ENCODE assay signal across 19 cellular contexts in the genomic region with DNA sequence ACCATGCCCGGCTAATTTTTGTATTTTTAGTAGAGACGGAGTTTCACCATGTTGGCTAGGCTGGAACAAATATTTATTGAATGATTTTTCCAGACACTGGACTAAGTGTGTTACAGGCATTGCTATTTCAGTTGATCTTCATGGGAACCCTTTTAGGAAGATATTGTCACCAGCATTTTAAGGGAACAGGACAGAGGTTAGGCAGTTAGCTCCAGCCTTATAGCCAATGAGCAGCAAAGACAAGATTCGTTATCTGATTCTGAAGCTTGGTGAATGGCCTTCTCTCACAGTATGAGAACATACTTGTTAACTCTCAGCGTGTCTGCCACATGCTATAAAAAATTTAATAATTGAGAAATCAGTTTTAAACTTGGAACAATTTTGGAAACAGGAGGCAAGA.
DNase-seq lines count a peak whose midpoint lies in the region; ATAC-seq, FAIRE-seq and TF ChIP-seq lines count a peak whose summit lies in the region.
"Had no signal": no experiment of that assay in that cellular context is flagged by ENCODE, and none has a peak within 500 bp of the region (broad histone marks: within the 10 kb centered on the region; RNA-seq: fewer than 3 reads in every experiment).

No MANE protein-coding gene starts in this region.

- no peak overlapping the region for H3K4me3 ChIP-seq in A549
- no peak overlapping the region for H3K4me3 ChIP-seq in HCT116 (replicated peaks in 1 of 2; ENCODE audit: low read depth in 1 of 2, low read length in 2 of 2)
- H3K4me3 ChIP-seq in K562 = no peak overlapping the region
- H3K4me3 ChIP-seq: GM12878, GM23248 had no signal

- TF ChIP-seq EP300 in A549 (IDR thresholded peaks at IDR 0.05) (no peak), K562 (IDR thresholded peaks at IDR 0.05; ENCODE audit: low read length) (no peak)

- 91% methylated on average over 4 of the region's 4 CpGs for WGBS in A549 (ENCODE audit: missing lambda C conversion rate)
- WGBS in K562 (ENCODE audit: insufficient coverage, low coverage, missing lambda C conversion rate) = 38% methylated on average over 4 of the region's 4 CpGs

- H3K9ac ChIP-seq in HCT116 (ENCODE audit: low read length) (peak overlapping the region; percentile 57), K562 (ENCODE audit: insufficient read depth in 1 of 2, low read depth in 2 of 2, low read length in 2 of 2) (no peak overlapping the region)
- H3K9ac ChIP-seq: GM23248 had no signal

- H2AFZ ChIP-seq in HCT116 (ENCODE audit: low read depth, low read length, poor library complexity, severe bottlenecking) (no peak overlapping the region), K562 (ENCODE audit: low read depth, low read length) (peak overlapping the region; percentile 38; the same call in 1 of the 2 replicates)
- H2AFZ ChIP-seq: GM23248 had no signal

- intact Hi-C loops in HCT116 (cut with micrococcal nuclease) (no loop called here), K562 (cut with micrococcal nuclease) (loop anchor here (10.0 kb wide), 1 partner anchor 67 kb away; no protein-coding TSS in a partner anchor)

- H3K9me2 ChIP-seq in HCT116 (ENCODE audit: insufficient read depth) = no peaks in the 10 kb centered on the region

- POLR2A ChIA-PET in A549 (lab: Yijun Ruan, JAX) (interaction anchor here (1.2 kb wide), 1 partner anchor 60 kb away, joined by 4 read pairs; no protein-coding TSS in a partner anchor), HCT116 (lab: Charles Lee) (interaction anchor here (2.4 to 4.1 kb wide), 3 partner anchors 10 to 59 kb away, joined by 6 to 24 read pairs (median 16); no protein-coding TSS in a partner anchor), K562 (lab: Yijun Ruan, JAX) (interaction anchor here (0.9 kb wide), 1 partner anchor 60 kb away, joined by 3 read pairs; no protein-coding TSS in a partner anchor)

- H3K4me1 ChIP-seq in A549 = peaks cover 58% of the 10 kb centered on the region
- H3K4me1 ChIP-seq in HCT116 (ENCODE audit: control insufficient read depth in 1 of 2, insufficient read depth in 2 of 2, low read length in 2 of 2) = peaks cover 82 to 96% of the 10 kb centered on the region in 2 experiments
- no peaks in the 10 kb centered on the region; a peak in 2 of 5 replicates for H3K4me1 ChIP-seq in K562 (replicated peaks in 1 of 2; ENCODE audit: control insufficient read depth in 2 of 2, insufficient read depth in 2 of 2, low read length in 2 of 2)

- in situ Hi-C loops in K562 (cut with MboI) = no loop called here

- TF ChIP-seq CTCF in A549 (IDR thresholded peaks at IDR 0.05) = no peak
- no peak for TF ChIP-seq CTCF in HCT116 (IDR thresholded peaks at IDR 0.05 in 2 of 3, conservative IDR thresholded peaks at IDR 0.05 in 1 of 3; ENCODE audit: borderline replicate concordance in 1 of 3, insufficient read depth in 1 of 3, low read depth in 2 of 3, low read length in 2 of 3)
- TF ChIP-seq CTCF in K562 (IDR thresholded peaks at IDR 0.05 in 2 of 3, conservative IDR thresholded peaks at IDR 0.05 in 1 of 3; ENCODE audit: insufficient read depth in 2 of 3, low read depth in 1 of 3, low read length in 3 of 3) = no peak

- no peak for TF ChIP-seq POLR2A in A549 (IDR thresholded peaks at IDR 0.05; ENCODE audit: low read length)
- TF ChIP-seq POLR2A in HCT116 (IDR thresholded peaks at IDR 0.05; ENCODE audit: borderline replicate concordance, extremely low read depth, insufficient read depth, insufficient read length) = no peak
- TF ChIP-seq POLR2A in K562 (conservative IDR thresholded peaks at IDR 0.05) = no peak
- TF ChIP-seq POLR2A in erythroblast (IDR thresholded peaks at IDR 0.05; ENCODE audit: low read length) = no peak

- peaks cover 15% of the 10 kb centered on the region; the same call in 2 of the 3 replicates for H3K9me3 ChIP-seq in A549
- H3K9me3 ChIP-seq in HCT116 (ENCODE audit: control insufficient read depth in 1 of 2, insufficient read depth in 1 of 2, low read depth in 1 of 2, low read length in 2 of 2) = no peaks in the 10 kb centered on the region
- H3K9me3 ChIP-seq in K562 (replicated peaks; ENCODE audit: control insufficient read depth, insufficient read depth, low read depth, low read length) = no peaks in the 10 kb centered on the region

- no peak for ATAC-seq in A549
- ATAC-seq in HCT116 = no peak
- peak; percentile 58; the same call in 1 of the 3 replicates for ATAC-seq in K562
- ATAC-seq: GM12878 had no signal

- DNase-seq in A549 (ENCODE audit: low read depth in 1 of 2, low spot score in 1 of 2) = no peak
- DNase-seq in HCT116 (ENCODE audit: low read depth, low spot score) = no peak
- DNase-seq in K562 (ENCODE audit: extremely low read depth in 1 of 4, low spot score in 3 of 4) = no peak
- DNase-seq in stimulated activated CD4-positive, alpha-beta T cell treated with anti-CD3 and anti-CD28 coated beads, Interleukin-2, amount 100 ng/mL, for 48 hours = no peak
- no peak for DNase-seq in erythroblast (lab: John Stamatoyannopoulos, UW)
- DNase-seq in DMS114 treated with DMSO at 0.1 percent for 48 hours (lab: John Stamatoyannopoulos, UW; ENCODE audit: unreplicated experiment) = no peak
- DNase-seq: 8988T; C1 segment of cervical spinal cord; Calu3; CD4-positive, alpha-beta memory T cell; COR-L47; DMS79; EL; GDM1; GM23248; H9; HFFc6 had no signal

- FAIRE-seq in A549 (lab: Jason Lieb, UNC) = no peak
- no peak for FAIRE-seq in K562 (lab: Jason Lieb, UNC)
- FAIRE-seq: GM12878, GM19239 had no signal

- TF ChIP-seq RAD21 in A549 (conservative IDR thresholded peaks at IDR 0.05 in 1 of 2, IDR thresholded peaks at IDR 0.05 in 1 of 2) (no peak), HCT116 (IDR thresholded peaks at IDR 0.05; ENCODE audit: low read depth) (no peak), K562 (CRISPR knock-in tag; conservative IDR thresholded peaks at IDR 0.05 in 1 of 2, IDR thresholded peaks at IDR 0.05 in 1 of 2) (no peak)

- H4K20me1 ChIP-seq in HCT116 (ENCODE audit: insufficient read depth) = no peaks in the 10 kb centered on the region
- H4K20me1 ChIP-seq in K562 (replicated peaks; ENCODE audit: control insufficient read depth, insufficient read depth, low read length) = no peaks in the 10 kb centered on the region

- H3K27ac ChIP-seq in A549 (peak overlapping the region; percentile 95 to 97), HCT116 (ENCODE audit: low read depth, low read length) (peak overlapping the region; percentile 97), K562 (ENCODE audit: extremely low read depth, low read depth, low read length) (no peak overlapping the region)
- H3K27ac ChIP-seq: GM23248 had no signal

- RAD21 ChIA-PET in HCT116 (lab: Charles Lee; ENCODE audit: low non-redundant PET in 1 of 2, low total read pairs in 2 of 2, uncharacterized antibody in 2 of 2, unreplicated experiment in 2 of 2) = no interaction called here

- no peak overlapping the region for H3K4me2 ChIP-seq in A549
- H3K4me2 ChIP-seq in HCT116 (ENCODE audit: low read length) = peak overlapping the region; percentile 65; the same call in 1 of the 2 replicates
- no peak overlapping the region for H3K4me2 ChIP-seq in K562 (ENCODE audit: insufficient read depth, low read length)

- no peaks in the 10 kb centered on the region for H3K9me1 ChIP-seq in K562 (ENCODE audit: control insufficient read depth, insufficient read depth, low read length)

- BruUV-seq in HCT116 (replicated peaks; lab: Mats Ljungman, UMichigan) = no TSS peak
- BruUV-seq in K562 (replicated peaks; lab: Mats Ljungman, UMichigan) = no TSS peak

- CTCF ChIA-PET in A549 (lab: Yijun Ruan, JAX) = no interaction called here
- CTCF ChIA-PET in HCT116 (lab: Charles Lee) = interaction anchor here (1.0 to 1.2 kb wide), 2 partner anchors 9 to 167 kb away, joined by 3 read pairs; no protein-coding TSS in a partner anchor
- CTCF ChIA-PET in K562 (lab: Yijun Ruan, JAX; ENCODE audit: low intra/inter-chr PET ratio) = no interaction called here

- H3K36me3 ChIP-seq in HCT116 (ENCODE audit: control insufficient read depth in 1 of 2, insufficient read depth in 2 of 2, low read length in 2 of 2) (no peaks in the 10 kb centered on the region), K562 (ENCODE audit: control insufficient read depth, insufficient read depth, low read length) (no peaks in the 10 kb centered on the region)

- H3K27me3 ChIP-seq in HCT116 (ENCODE audit: insufficient read depth, low read length) = no peaks in the 10 kb centered on the region
- H3K27me3 ChIP-seq in K562 (ENCODE audit: control insufficient read depth in 2 of 2, insufficient read depth in 2 of 2, low read length in 2 of 2) = no peaks in the 10 kb centered on the region

- H3K79me2 ChIP-seq in HCT116 (ENCODE audit: insufficient read depth, low read length) (no peaks in the 10 kb centered on the region), K562 (ENCODE audit: control insufficient read depth, insufficient read depth, low read length) (no peaks in the 10 kb centered on the region)

TF ChIP-seq in A549, 52 proteins besides CTCF, POLR2A, EP300 and RAD21 (continues in another document):
- no peak for TF ChIP-seq SREBF2 (IDR thresholded peaks at IDR 0.05)

TF ChIP-seq in HCT116, 20 proteins besides CTCF, POLR2A, EP300 and RAD21 (continues in another document):
- no peak for TF ChIP-seq ZFX (IDR thresholded peaks at IDR 0.05)
- TF ChIP-seq, protein P1, sequence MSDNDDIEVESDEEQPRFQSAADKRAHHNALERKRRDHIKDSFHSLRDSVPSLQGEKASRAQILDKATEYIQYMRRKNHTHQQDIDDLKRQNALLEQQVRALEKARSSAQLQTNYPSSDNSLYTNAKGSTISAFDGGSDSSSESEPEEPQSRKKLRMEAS (IDR thresholded peaks at IDR 0.05) = no peak

TF ChIP-seq in K562, 482 proteins besides CTCF, POLR2A, EP300 and RAD21 (continues in another document):
- no peak for TF ChIP-seq RBBP5 (IDR thresholded peaks at IDR 0.05; ENCODE audit: borderline replicate concordance, insufficient read depth, low read length, poor library complexity, severe bottlenecking)
